15 cellular contexts compared by ENCODE assay signal in the genomic region with DNA sequence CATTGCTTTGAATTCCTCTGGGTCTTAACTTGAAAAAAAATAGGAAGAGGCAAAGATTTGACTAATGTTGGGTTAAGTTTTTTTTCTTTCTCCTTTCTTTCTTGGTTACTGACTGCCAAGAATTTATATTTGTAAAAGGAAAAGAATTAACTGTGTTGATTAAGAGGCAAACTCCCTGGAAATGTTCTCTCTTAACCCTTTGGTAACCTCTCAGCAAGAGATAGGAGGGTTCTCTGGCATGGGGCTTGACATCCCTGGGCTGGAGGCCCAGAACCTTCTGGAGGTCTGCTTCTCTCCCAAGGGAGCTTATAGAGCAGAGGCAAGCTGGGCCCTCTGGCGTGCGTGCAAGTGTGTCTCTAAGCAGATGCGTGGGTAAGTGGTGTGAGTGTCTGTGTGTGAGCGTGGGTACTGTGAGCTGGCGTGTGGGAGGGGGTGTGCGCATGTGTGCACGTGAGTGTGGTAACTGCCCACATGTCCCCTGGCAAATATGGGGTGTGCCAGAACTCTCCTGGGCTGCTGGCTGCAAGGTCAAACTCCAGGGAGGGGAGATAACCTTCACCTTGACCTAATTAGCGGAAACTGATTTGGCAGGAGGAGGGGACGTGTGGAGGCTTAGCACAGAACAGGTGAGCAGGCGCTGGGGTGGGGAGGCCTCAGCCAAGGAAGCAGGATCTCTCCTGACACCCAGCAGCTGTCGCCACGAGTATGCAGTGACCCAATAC. TPM values are rescaled to one million over a fixed set of nuclear protein-coding genes. Genes with fewer than 3 reads are reported as not detected.
DNase-seq lines count a peak whose midpoint lies in the region; ATAC-seq, FAIRE-seq and TF ChIP-seq lines count a peak whose summit lies in the region.
"Had no signal": no experiment of that assay in that cellular context is flagged by ENCODE, and none has a peak within 500 bp of the region (broad histone marks: within the 10 kb centered on the region; RNA-seq: fewer than 3 reads in every experiment).

No MANE protein-coding gene starts in this region.

- H3K9me3 ChIP-seq in SK-N-SH (no peaks in the 10 kb centered on the region), upper lobe of right lung (no peaks in the 10 kb centered on the region)
- H3K9me3 ChIP-seq: A549, tibial artery had no signal

- peaks cover 51% of the 10 kb centered on the region for H3K4me1 Mint-ChIP-seq in mesothelial cell of epicardium

- POLR2A ChIA-PET in SK-N-SH (lab: Yijun Ruan, JAX) = interaction anchor here (1.2 kb wide), 1 partner anchor 50 kb away, joined by 4 read pairs; a partner anchor contains a TSS

- no peak for TF ChIP-seq RAD21 in SK-N-SH (IDR thresholded peaks at IDR 0.05; ENCODE audit: low read length)

- TF ChIP-seq CTCF in SK-N-SH (IDR thresholded peaks at IDR 0.05) = no peak
- no peak for TF ChIP-seq CTCF in mesothelial cell of epicardium (IDR thresholded peaks at IDR 0.05; ENCODE audit: unreplicated experiment)
- no peak for TF ChIP-seq CTCF in upper lobe of right lung (IDR thresholded peaks at IDR 0.05)

- no peak overlapping the region for H3K4me2 ChIP-seq in SK-N-SH
- H3K4me2 ChIP-seq: A549, KMS-11 had no signal

- H3K9ac ChIP-seq in SK-N-SH = no peak overlapping the region
- H3K9ac ChIP-seq: KMS-11 had no signal

- peak; percentile 54 for FAIRE-seq in endometrium (lab: Jason Lieb, UNC)
- FAIRE-seq: A549 had no signal

- WGBS in SK-N-SH (ENCODE audit: low lambda C conversion rate) = 82% methylated on average over 5 of the region's 12 CpGs

- ATAC-seq in SK-N-SH treated with all-trans-retinoic acid at 6 μM for 48 hours (peak; percentile 31), upper lobe of right lung (no peak), HG03457 (IDR thresholded peaks at IDR 0.05; ENCODE audit: unreplicated experiment) (no peak)
- ATAC-seq: A549 had no signal

- no peaks in the 10 kb centered on the region for H4K20me1 ChIP-seq in SK-N-SH (ENCODE audit: insufficient read depth)

- no peaks in the 10 kb centered on the region for H3K36me3 Mint-ChIP-seq in mesothelial cell of epicardium

- H3K4me3 Mint-ChIP-seq in mesothelial cell of epicardium = no peak overlapping the region

- no peaks in the 10 kb centered on the region for H3K9me2 ChIP-seq in SK-N-SH

- TF ChIP-seq EP300 in SK-N-SH (IDR thresholded peaks at IDR 0.05; ENCODE audit: borderline replicate concordance in 1 of 2, low read depth in 1 of 2, low read length in 1 of 2) = no peak

- H3K36me3 ChIP-seq in SK-N-SH (replicated peaks in 1 of 2; ENCODE audit: control insufficient read depth in 1 of 2, insufficient read depth in 2 of 2, low read length in 1 of 2) (no peaks in the 10 kb centered on the region), upper lobe of right lung (no peaks in the 10 kb centered on the region)
- H3K36me3 ChIP-seq: tibial artery had no signal

- no peak overlapping the region for H2AFZ ChIP-seq in SK-N-SH (ENCODE audit: low read depth)

- peaks cover 0 to 2% of the 10 kb centered on the region in 2 experiments; a peak in 1 of 4 replicates for H3K4me1 ChIP-seq in SK-N-SH (ENCODE audit: control insufficient read depth in 1 of 2, insufficient read depth in 2 of 2, low read depth in 1 of 2, low read length in 1 of 2)
- H3K4me1 ChIP-seq in upper lobe of right lung = no peaks in the 10 kb centered on the region
- H3K4me1 ChIP-seq: A549 had no signal

- CTCF ChIA-PET in SK-N-SH (lab: Yijun Ruan, JAX) = interaction anchor here (1.0 to 3.0 kb wide), 5 partner anchors 10 to 200 kb away, joined by 3 to 14 read pairs (median 3); a partner anchor contains a TSS

- intact Hi-C loops in upper lobe of right lung (cut with DNase I) = no loop called here

- H3K27ac Mint-ChIP-seq in mesothelial cell of epicardium = peak overlapping the region; percentile 86

- H3K9me3 Mint-ChIP-seq in mesothelial cell of epicardium = no peaks in the 10 kb centered on the region

- H3K4me3 ChIP-seq in SK-N-SH (ENCODE audit: low read depth in 2 of 2, low read length in 1 of 2) = no peak overlapping the region
- H3K4me3 ChIP-seq in upper lobe of right lung = no peak overlapping the region
- H3K4me3 ChIP-seq: A549, tibial artery had no signal

- H3K27me3 Mint-ChIP-seq in mesothelial cell of epicardium (ENCODE audit: low read depth) = no peaks in the 10 kb centered on the region

- DNase-seq in SK-N-SH (no peak), mesothelial cell of epicardium (ENCODE audit: low spot score in 2 of 2, unreplicated experiment in 2 of 2) (no peak), SKM-1 (lab: John Stamatoyannopoulos, UW; ENCODE audit: unreplicated experiment) (no peak), upper lobe of right lung (no peak), NCI-H2081 (lab: John Stamatoyannopoulos, UW) (no peak)
- DNase-seq: DMS153; NCI-H2029 treated with DMSO at 0.1 percent for 48 hours; stimulated activated CD4-positive, alpha-beta T cell treated with anti-CD3 and anti-CD28 coated beads, Interleukin-12 subunit alpha, Interleukin-12 subunit beta, amount 100 ng/mL, for 4 hours; tibial artery had no signal

- no peaks in the 10 kb centered on the region for H3F3A ChIP-seq in SK-N-SH (replicated peaks; ENCODE audit: insufficient read depth)

- H3K27me3 ChIP-seq in SK-N-SH (ENCODE audit: insufficient read depth) = no peaks in the 10 kb centered on the region
- H3K27me3 ChIP-seq in upper lobe of right lung = no peaks in the 10 kb centered on the region

- no peaks in the 10 kb centered on the region for H3K79me2 ChIP-seq in SK-N-SH (ENCODE audit: insufficient read depth)

- H3K27ac ChIP-seq in SK-N-SH (ENCODE audit: low read depth in 2 of 2, low read length in 1 of 2) = no peak overlapping the region
- no peak overlapping the region for H3K27ac ChIP-seq in upper lobe of right lung
- H3K27ac ChIP-seq: A549, KMS-11, tibial artery, VCaP had no signal

TF ChIP-seq in SK-N-SH treated with all-trans-retinoic acid at 6 μM for 48 hours, 23 proteins besides CTCF, POLR2A, EP300 and RAD21:
- TF ChIP-seq SNAI2 (CRISPR knock-in tag; IDR thresholded peaks at IDR 0.05) = no peak
- TF ChIP-seq ESRRG (CRISPR knock-in tag; IDR thresholded peaks at IDR 0.05) = no peak
- no peak for TF ChIP-seq ZNF565 (CRISPR knock-in tag; conservative IDR thresholded peaks at IDR 0.05; ENCODE audit: low read depth)
- TF ChIP-seq PPARA (CRISPR knock-in tag; IDR thresholded peaks at IDR 0.05; ENCODE audit: borderline replicate concordance) = no peak
- TF ChIP-seq, protein P1, sequence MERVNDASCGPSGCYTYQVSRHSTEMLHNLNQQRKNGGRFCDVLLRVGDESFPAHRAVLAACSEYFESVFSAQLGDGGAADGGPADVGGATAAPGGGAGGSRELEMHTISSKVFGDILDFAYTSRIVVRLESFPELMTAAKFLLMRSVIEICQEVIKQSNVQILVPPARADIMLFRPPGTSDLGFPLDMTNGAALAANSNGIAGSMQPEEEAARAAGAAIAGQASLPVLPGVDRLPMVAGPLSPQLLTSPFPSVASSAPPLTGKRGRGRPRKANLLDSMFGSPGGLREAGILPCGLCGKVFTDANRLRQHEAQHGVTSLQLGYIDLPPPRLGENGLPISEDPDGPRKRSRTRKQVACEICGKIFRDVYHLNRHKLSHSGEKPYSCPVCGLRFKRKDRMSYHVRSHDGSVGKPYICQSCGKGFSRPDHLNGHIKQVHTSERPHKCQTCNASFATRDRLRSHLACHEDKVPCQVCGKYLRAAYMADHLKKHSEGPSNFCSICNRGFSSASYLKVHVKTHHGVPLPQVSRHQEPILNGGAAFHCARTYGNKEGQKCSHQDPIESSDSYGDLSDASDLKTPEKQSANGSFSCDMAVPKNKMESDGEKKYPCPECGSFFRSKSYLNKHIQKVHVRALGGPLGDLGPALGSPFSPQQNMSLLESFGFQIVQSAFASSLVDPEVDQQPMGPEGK (CRISPR knock-in tag; IDR thresholded peaks at IDR 0.05; ENCODE audit: borderline replicate concordance) = no peak
- no peak for TF ChIP-seq CSDC2 (CRISPR knock-in tag; IDR thresholded peaks at IDR 0.05)

TF ChIP-seq in SK-N-SH, 30 proteins besides CTCF, POLR2A, EP300 and RAD21 (continues in another document):
- TF ChIP-seq, protein P2, sequence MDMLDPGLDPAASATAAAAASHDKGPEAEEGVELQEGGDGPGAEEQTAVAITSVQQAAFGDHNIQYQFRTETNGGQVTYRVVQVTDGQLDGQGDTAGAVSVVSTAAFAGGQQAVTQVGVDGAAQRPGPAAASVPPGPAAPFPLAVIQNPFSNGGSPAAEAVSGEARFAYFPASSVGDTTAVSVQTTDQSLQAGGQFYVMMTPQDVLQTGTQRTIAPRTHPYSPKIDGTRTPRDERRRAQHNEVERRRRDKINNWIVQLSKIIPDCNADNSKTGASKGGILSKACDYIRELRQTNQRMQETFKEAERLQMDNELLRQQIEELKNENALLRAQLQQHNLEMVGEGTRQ (IDR thresholded peaks at IDR 0.05; ENCODE audit: borderline replicate concordance, low read depth, low read length) = no peak
- no peak for TF ChIP-seq RXRA (IDR thresholded peaks at IDR 0.05; ENCODE audit: borderline replicate concordance, low read depth)
- no peak for TF ChIP-seq NFIC (IDR thresholded peaks at IDR 0.05; ENCODE audit: borderline replicate concordance)
- no peak for TF ChIP-seq CHD2 (IDR thresholded peaks at IDR 0.05; ENCODE audit: low read length, partially characterized antibody)
- TF ChIP-seq, protein P3, sequence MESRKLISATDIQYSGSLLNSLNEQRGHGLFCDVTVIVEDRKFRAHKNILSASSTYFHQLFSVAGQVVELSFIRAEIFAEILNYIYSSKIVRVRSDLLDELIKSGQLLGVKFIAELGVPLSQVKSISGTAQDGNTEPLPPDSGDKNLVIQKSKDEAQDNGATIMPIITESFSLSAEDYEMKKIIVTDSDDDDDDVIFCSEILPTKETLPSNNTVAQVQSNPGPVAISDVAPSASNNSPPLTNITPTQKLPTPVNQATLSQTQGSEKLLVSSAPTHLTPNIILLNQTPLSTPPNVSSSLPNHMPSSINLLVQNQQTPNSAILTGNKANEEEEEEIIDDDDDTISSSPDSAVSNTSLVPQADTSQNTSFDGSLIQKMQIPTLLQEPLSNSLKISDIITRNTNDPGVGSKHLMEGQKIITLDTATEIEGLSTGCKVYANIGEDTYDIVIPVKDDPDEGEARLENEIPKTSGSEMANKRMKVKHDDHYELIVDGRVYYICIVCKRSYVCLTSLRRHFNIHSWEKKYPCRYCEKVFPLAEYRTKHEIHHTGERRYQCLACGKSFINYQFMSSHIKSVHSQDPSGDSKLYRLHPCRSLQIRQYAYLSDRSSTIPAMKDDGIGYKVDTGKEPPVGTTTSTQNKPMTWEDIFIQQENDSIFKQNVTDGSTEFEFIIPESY (IDR thresholded peaks at IDR 0.05; ENCODE audit: borderline replicate concordance, low read depth) = no peak
- no peak for TF ChIP-seq RFX5 (IDR thresholded peaks at IDR 0.05; ENCODE audit: low read length)

RNA-seq across cellular contexts. Expression of a gene that starts 49.4 kb away (rescaled TPM):
- polyA plus RNA-seq in SK-N-SH (2012; rRNA removed) = 38.1 and 45.2 TPM in 2 replicates
- 52.0 and 54.8 TPM in 2 replicates for polyA plus RNA-seq in SK-N-SH (2012; cell fraction: cytosol; rRNA removed)
- polyA plus RNA-seq in SK-N-SH (2012; cell fraction: nucleus; rRNA removed) = 17.9 and 18.3 TPM in 2 replicates
- 67.6 to 68.9 TPM (median 68.4 TPM) in 3 replicates for total RNA-seq in mesothelial cell of epicardium
- 30.3 TPM for total RNA-seq in upper lobe of right lung

RNA-seq across cellular contexts. Expression of a gene that starts 50.7 kb away (rescaled TPM):
- 12.8 and 15.9 TPM in 2 replicates for polyA plus RNA-seq in SK-N-SH (2012; rRNA removed)
- polyA plus RNA-seq in SK-N-SH (2012; cell fraction: cytosol; rRNA removed) = 11.0 and 11.7 TPM in 2 replicates
- 25.7 and 55.8 TPM in 2 replicates for polyA plus RNA-seq in SK-N-SH (2012; cell fraction: nucleus; rRNA removed)
- total RNA-seq in mesothelial cell of epicardium = 67.5 to 82.4 TPM (median 73.3 TPM) in 3 replicates
- total RNA-seq in upper lobe of right lung = 62.9 TPM
